In the genomic region with DNA sequence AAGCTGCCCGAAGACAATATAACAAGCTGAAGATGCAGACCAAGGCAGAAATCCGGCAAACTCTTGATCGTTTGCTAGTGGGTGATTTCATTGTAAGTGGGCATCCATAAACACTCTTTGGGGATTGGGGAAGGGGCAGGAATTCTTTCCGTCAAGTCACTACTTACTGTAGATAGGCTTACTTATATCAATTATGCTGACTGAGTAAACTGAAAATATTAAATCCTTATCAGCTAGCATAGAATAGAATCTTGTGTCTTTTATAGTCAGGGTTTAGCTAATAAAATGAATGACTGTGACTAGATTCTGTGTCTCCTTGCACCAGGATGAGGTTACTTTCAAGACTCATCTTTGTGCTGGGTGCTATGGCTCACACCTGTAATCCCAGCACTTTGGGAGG, we compare ENCODE assay signal across 7 cellular contexts.
"Had no signal": no experiment of that assay in that cellular context is flagged by ENCODE, and none has a peak within 500 bp of the region (broad histone marks: within the 10 kb centered on the region; RNA-seq: fewer than 3 reads in every experiment).

No MANE protein-coding gene starts in this region.

- H3K27ac Mint-ChIP-seq: IgD-negative memory B cell had no signal

- H3K27ac ChIP-seq: GM23248 had no signal

- H3K27me3 Mint-ChIP-seq: IgD-negative memory B cell had no signal

- H3K4me3 Mint-ChIP-seq: IgD-negative memory B cell had no signal

- H2AFZ ChIP-seq: GM23248 had no signal

- DNase-seq: GM23248, GOT3, H7, HCEC 1CT, KG1 had no signal

- H3K9me3 Mint-ChIP-seq: IgD-negative memory B cell had no signal

- FAIRE-seq: HTR-8/SVneo had no signal

- H3K4me1 Mint-ChIP-seq: IgD-negative memory B cell had no signal

- H3K9ac ChIP-seq: GM23248 had no signal

- H3K4me3 ChIP-seq: GM23248 had no signal
